ENCODE assay signal across 9 cellular contexts in the genomic region with DNA sequence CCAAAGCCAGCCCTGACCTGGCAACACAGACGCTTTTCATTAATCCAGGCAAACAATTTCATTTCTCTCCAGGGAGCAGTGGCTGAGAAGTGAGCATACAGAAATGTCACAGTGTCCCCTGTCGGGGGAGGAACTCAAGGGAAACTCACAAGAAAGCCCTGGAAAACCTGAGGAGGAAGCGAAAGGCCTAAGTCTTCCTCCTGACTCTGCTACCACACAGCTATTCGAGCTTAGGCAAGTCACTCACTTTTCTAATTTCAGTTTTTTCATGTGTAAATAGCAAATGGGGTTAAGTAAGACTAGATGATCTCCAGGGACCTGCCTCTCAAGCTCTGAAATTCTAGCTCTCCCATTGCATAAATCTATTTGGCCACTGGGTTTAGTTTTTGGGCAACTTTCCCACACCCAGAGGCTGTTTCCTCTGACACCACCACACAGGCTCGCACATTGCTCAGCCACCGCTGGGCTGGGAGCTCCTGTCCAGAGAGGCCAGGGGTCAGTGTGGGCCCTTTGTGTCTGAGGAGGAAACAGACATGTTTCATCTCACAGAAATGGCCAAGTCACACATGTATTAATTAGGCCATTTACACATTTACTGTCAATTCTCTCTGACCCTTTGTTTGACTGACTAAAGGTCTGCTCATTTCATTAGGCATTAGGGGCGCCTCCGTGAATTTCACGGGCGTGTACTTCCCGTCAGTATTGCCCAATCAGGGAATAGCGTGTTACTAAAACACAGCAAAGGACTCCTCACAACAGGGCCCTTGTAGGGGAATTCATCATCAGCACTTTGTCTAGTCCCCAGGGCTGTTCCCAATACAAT. TPM values are rescaled to one million over a fixed set of nuclear protein-coding genes. Genes with fewer than 3 reads are reported as not detected.
A peak's percentile ranks its signal among the peaks of the same experiment; 100 is the strongest.
DNase-seq lines count a peak whose midpoint lies in the region; ATAC-seq, FAIRE-seq and TF ChIP-seq lines count a peak whose summit lies in the region.
"Had no signal": no experiment of that assay in that cellular context is flagged by ENCODE, and none has a peak within 500 bp of the region (broad histone marks: within the 10 kb centered on the region; RNA-seq: fewer than 3 reads in every experiment).

No MANE protein-coding gene starts in this region.

- H3K4me1 ChIP-seq in K562 (replicated peaks in 1 of 2; ENCODE audit: control insufficient read depth in 2 of 2, insufficient read depth in 2 of 2, low read length in 2 of 2) (peaks cover 36 to 39% of the 10 kb centered on the region in 2 experiments), stomach smooth muscle (ENCODE audit: control insufficient read depth, insufficient read depth, low read length) (peaks cover 68% of the 10 kb centered on the region)

- BruUV-seq in K562 (replicated peaks; lab: Mats Ljungman, UMichigan) = no TSS peak

- H3K4me2 ChIP-seq in K562 (ENCODE audit: insufficient read depth, low read length) = no peak overlapping the region

- H3K27me3 ChIP-seq in MG63 (no peaks in the 10 kb centered on the region), K562 (ENCODE audit: control insufficient read depth in 2 of 2, insufficient read depth in 2 of 2, low read length in 2 of 2) (no peaks in the 10 kb centered on the region), layer of hippocampus (ENCODE audit: control insufficient read depth, insufficient read depth, low read length) (no peaks in the 10 kb centered on the region), stomach smooth muscle (ENCODE audit: control insufficient read depth in 1 of 2, insufficient read depth in 2 of 2, low read length in 2 of 2) (no peaks in the 10 kb centered on the region)

- H3K4me3 ChIP-seq in MG63 = no peak overlapping the region
- H3K4me3 ChIP-seq in K562 = no peak overlapping the region
- H3K4me3 ChIP-seq in stomach smooth muscle (ENCODE audit: low read length in 2 of 2) = peak overlapping the region; percentile 9 to 44

- H3K9me1 ChIP-seq in K562 (ENCODE audit: control insufficient read depth, insufficient read depth, low read length) = peaks cover 2% of the 10 kb centered on the region

- H4K20me1 ChIP-seq in K562 (replicated peaks; ENCODE audit: control insufficient read depth, insufficient read depth, low read length) = no peaks in the 10 kb centered on the region

- WGBS in K562 (ENCODE audit: insufficient coverage, low coverage, missing lambda C conversion rate) = 83% methylated on average over 10 of the region's 12 CpGs

- peaks cover 33% of the 10 kb centered on the region for H3K79me2 ChIP-seq in K562 (ENCODE audit: control insufficient read depth, insufficient read depth, low read length)

- no peak for TF ChIP-seq CTCF in K562 (IDR thresholded peaks at IDR 0.05 in 2 of 3, conservative IDR thresholded peaks at IDR 0.05 in 1 of 3; ENCODE audit: insufficient read depth in 2 of 3, low read depth in 1 of 3, low read length in 3 of 3)

- H3K36me3 ChIP-seq in MG63 (peaks cover 65% of the 10 kb centered on the region), K562 (ENCODE audit: control insufficient read depth, insufficient read depth, low read length) (peaks cover 96% of the 10 kb centered on the region), stomach smooth muscle (ENCODE audit: control insufficient read depth in 2 of 2, insufficient read depth in 2 of 2, low read length in 2 of 2) (peaks cover 54 to 75% of the 10 kb centered on the region in 2 donors)

- H3K9me3 ChIP-seq in MG63 (no peaks in the 10 kb centered on the region), K562 (replicated peaks; ENCODE audit: control insufficient read depth, insufficient read depth, low read depth, low read length) (no peaks in the 10 kb centered on the region), stomach smooth muscle (ENCODE audit: control insufficient read depth in 2 of 2, low read length in 2 of 2) (no peaks in the 10 kb centered on the region)

- no peak overlapping the region for H2AFZ ChIP-seq in K562 (ENCODE audit: low read depth, low read length)

- FAIRE-seq in K562 (lab: Jason Lieb, UNC) = peak; percentile 19
- FAIRE-seq: TTC549 had no signal

- in situ Hi-C loops in K562 (cut with MboI) = no loop called here

- CTCF ChIA-PET in K562 (lab: Yijun Ruan, JAX; ENCODE audit: low intra/inter-chr PET ratio) = no interaction called here

- no peak for ATAC-seq in K562
- no peak for ATAC-seq in HG02973 (IDR thresholded peaks at IDR 0.05; ENCODE audit: unreplicated experiment)
- ATAC-seq in HG03097 (IDR thresholded peaks at IDR 0.05; ENCODE audit: low FRiP score, unreplicated experiment) = no peak

- H3K27ac ChIP-seq in K562 (ENCODE audit: extremely low read depth, low read depth, low read length) = no peak overlapping the region; the same call in 2 of the 3 replicates
- H3K27ac ChIP-seq in layer of hippocampus (ENCODE audit: low read depth, low read length) = peak overlapping the region; percentile 50
- peak overlapping the region; percentile 97 for H3K27ac ChIP-seq in stomach smooth muscle (ENCODE audit: low read length)

- 0 out of 4 replicates have a peak overlapping the region, but pooled peaks of 1 of the 2 experiments have one; percentile 5 for H3K9ac ChIP-seq in K562 (ENCODE audit: insufficient read depth in 1 of 2, low read depth in 2 of 2, low read length in 2 of 2)
- peak overlapping the region; percentile 60 to 61 for H3K9ac ChIP-seq in stomach smooth muscle (ENCODE audit: low read length in 2 of 2)

- POLR2A ChIA-PET in K562 (lab: Yijun Ruan, JAX) = interaction anchor here (0.6 to 1.0 kb wide), 3 partner anchors 20 to 420 kb away, joined by 3 read pairs; no protein-coding TSS in a partner anchor

- no peak for TF ChIP-seq POLR2A in K562 (conservative IDR thresholded peaks at IDR 0.05)

- TF ChIP-seq EP300 in K562 (IDR thresholded peaks at IDR 0.05; ENCODE audit: low read length) = no peak

- no peak for TF ChIP-seq RAD21 in K562 (CRISPR knock-in tag; conservative IDR thresholded peaks at IDR 0.05 in 1 of 2, IDR thresholded peaks at IDR 0.05 in 1 of 2)

- intact Hi-C loops in K562 (cut with micrococcal nuclease) = no loop called here

- peak; percentile 63 for DNase-seq in GF-D8 (lab: John Stamatoyannopoulos, UW)
- DNase-seq in MG63 = peak; percentile 93
- DNase-seq in K562 (ENCODE audit: extremely low read depth in 1 of 4, low spot score in 3 of 4) = peak in 1 of 4 experiments; percentile 26
- no peak for DNase-seq in NK-92 (lab: John Stamatoyannopoulos, UW; ENCODE audit: unreplicated experiment)

TF ChIP-seq in K562, 482 proteins besides CTCF, POLR2A, EP300 and RAD21:
- no peak for TF ChIP-seq CEBPG (CRISPR knock-in tag; IDR thresholded peaks at IDR 0.05)
- TF ChIP-seq CEBPG (tag; conservative IDR thresholded peaks at IDR 0.05 in 1 of 2, IDR thresholded peaks at IDR 0.05 in 1 of 2) = 0 out of 4 replicates have a peak, but pooled peaks of 1 of the 2 experiments have one; percentile 12
- TF ChIP-seq POLR3A (IDR thresholded peaks at IDR 0.05; ENCODE audit: borderline replicate concordance, extremely low read depth, insufficient read depth, insufficient read length) = no peak

RNA-seq across cellular contexts. Expression of a gene that starts 9.8 kb away (rescaled TPM):
- 22.1 and 38.5 TPM in 2 replicates for total RNA-seq in MG63 (2014; rRNA removed; shearing (Covaris generic); ENCODE audit: low replicate concordance)
- 5.1 and 6.7 TPM in 2 replicates for total RNA-seq in K562 (2011; cell fraction: chromatin; rRNA removed; ENCODE audit: low replicate concordance)
- total RNA-seq in K562 (2011; cell fraction: nucleolus; rRNA removed) = 6.8 and 8.0 TPM in 2 replicates
- 8.8 and 9.7 TPM in 2 replicates for total RNA-seq in K562 (2011; cell fraction: nucleoplasm; rRNA removed)
- total RNA-seq in K562 (2014; rRNA removed) = 4.6 and 4.7 TPM in 2 replicates
- total RNA-seq in K562 (2014; rRNA removed; fragmentation: Illumina TruSeq; extraction: Trizol) = 7.9 and 8.7 TPM in 2 replicates
- total RNA-seq in K562 (2015; rRNA removed; fragmentation: Illumina TruSeq; extraction: Trizol) = 6.6 and 7.1 TPM in 2 replicates
- 24.8 and 26.4 TPM in 2 replicates for total RNA-seq in K562 (2021)
- 7.5 and 11.3 TPM in 2 replicates for polyA plus RNA-seq in K562 (2011; rRNA removed)
- polyA plus RNA-seq in K562 (2011; cell fraction: cytosol; rRNA removed) = 6.3 and 7.9 TPM in 2 replicates
- 6.2 and 6.9 TPM in 2 replicates for polyA plus RNA-seq in K562 (2011; cell fraction: nucleus; rRNA removed)
- polyA plus RNA-seq in K562 (2012) = 18.6 and 26.5 TPM in 2 replicates
- polyA plus RNA-seq in K562 (2014; fragmentation: Illumina TruSeq; extraction: Trizol) = 15.5 and 15.7 TPM in 2 replicates
- 1 to 10 TPM; 1.7 to 2.4 TPM for polyA plus RNA-seq in K562 (2014; fragmentation: Nextera tagmentation; extraction: Ambion mirVana)
- 12.7 and 15.1 TPM in 2 replicates for polyA plus RNA-seq in K562 (2014; rRNA removed)
- 6.4 and 9.0 TPM in 2 replicates for polyA minus RNA-seq in K562 (2011; rRNA and poly(A)+ RNA removed)
- polyA minus RNA-seq in K562 (2011; cell fraction: cytosol; rRNA and poly(A)+ RNA removed) = 4.3 and 7.6 TPM in 2 replicates
- 3.3 and 3.4 TPM in 2 replicates for polyA minus RNA-seq in K562 (2011; cell fraction: nucleus; rRNA and poly(A)+ RNA removed)

Comparison
In these comparisons a context has a peak if more than half of its experiments do, and no peak if none do; other contexts are left out.
1. H3K4me3 ChIP-seq: peak in stomach smooth muscle (2 of 2); none in MG63 (single experiment) and K562 (single experiment).